In genomic region chr7:132966731-132967130, GRCh38 we compare ENCODE assay signal across 15 cellular contexts.
"Had no signal": no experiment of that assay in that cellular context is flagged by ENCODE, and none has a peak within 500 bp of the region (broad histone marks: within the 10 kb centered on the region; RNA-seq: fewer than 3 reads in every experiment).

No MANE protein-coding gene starts in this region.

- H3K27ac ChIP-seq: esophagus squamous epithelium, gastroesophageal sphincter, lower lobe of right lung, parathyroid adenoma, right atrium auricular region had no signal

- H3K9me3 Mint-ChIP-seq: activated CD4-positive, alpha-beta memory T cell treated with anti-CD3 and anti-CD28 coated beads for 36 hours; activated T-cell treated with anti-CD3 and anti-CD28 coated beads, Interleukin-2, amount 50 U/mL, for 4 hours; naive B cell had no signal

- H3K36me3 Mint-ChIP-seq: naive B cell had no signal

- DNase-seq: activated CD4-positive, alpha-beta memory T cell treated with anti-CD3 and anti-CD28 coated beads for 36 hours; activated CD4-positive, CD25-positive, alpha-beta regulatory T cell treated with anti-CD3 and anti-CD28 coated beads, Interleukin-2, amount 50 U/mL, for 72 hours; activated effector memory CD4-positive, alpha-beta T cell treated with anti-CD3 and anti-CD28 coated beads, Interleukin-2, amount 50 U/mL, for 16 hours; activated T-cell treated with anti-CD3 and anti-CD28 coated beads, Interleukin-2, amount 50 U/mL, for 4 hours; aorta; esophagus squamous epithelium; hypothalamus; lower lobe of right lung; midbrain; naive B cell had no signal

- H3K27ac Mint-ChIP-seq: activated CD4-positive, alpha-beta memory T cell treated with anti-CD3 and anti-CD28 coated beads for 36 hours; activated naive CD8-positive, alpha-beta T cell had no signal

- H3K27me3 ChIP-seq: esophagus squamous epithelium, gastroesophageal sphincter had no signal

- H3K4me2 ChIP-seq: smooth muscle cell had no signal

- H3K27me3 Mint-ChIP-seq: activated CD4-positive, alpha-beta memory T cell treated with anti-CD3 and anti-CD28 coated beads for 36 hours; activated naive CD8-positive, alpha-beta T cell; naive B cell had no signal

- H3K4me3 Mint-ChIP-seq: activated CD4-positive, alpha-beta memory T cell treated with anti-CD3 and anti-CD28 coated beads for 36 hours; activated naive CD8-positive, alpha-beta T cell; activated T-cell treated with anti-CD3 and anti-CD28 coated beads, Interleukin-2, amount 50 U/mL, for 4 hours; naive B cell had no signal

- ATAC-seq: activated T-cell treated with anti-CD3 and anti-CD28 coated beads, Interleukin-2, amount 50 U/mL, for 4 hours; gastroesophageal sphincter; lower lobe of right lung had no signal

- H3K4me1 ChIP-seq: esophagus squamous epithelium, gastroesophageal sphincter, parathyroid adenoma, right atrium auricular region had no signal

- H3K9me3 ChIP-seq: esophagus squamous epithelium, gastroesophageal sphincter, lower lobe of right lung, right atrium auricular region had no signal

- H3K4me3 ChIP-seq: esophagus squamous epithelium, gastroesophageal sphincter, lower lobe of right lung, right atrium auricular region, smooth muscle cell had no signal

- H2AFZ ChIP-seq: parathyroid adenoma had no signal

- H3K36me3 ChIP-seq: esophagus squamous epithelium, gastroesophageal sphincter, lower lobe of right lung, right atrium auricular region had no signal

- H3K9ac ChIP-seq: parathyroid adenoma had no signal
